In the genomic region with DNA sequence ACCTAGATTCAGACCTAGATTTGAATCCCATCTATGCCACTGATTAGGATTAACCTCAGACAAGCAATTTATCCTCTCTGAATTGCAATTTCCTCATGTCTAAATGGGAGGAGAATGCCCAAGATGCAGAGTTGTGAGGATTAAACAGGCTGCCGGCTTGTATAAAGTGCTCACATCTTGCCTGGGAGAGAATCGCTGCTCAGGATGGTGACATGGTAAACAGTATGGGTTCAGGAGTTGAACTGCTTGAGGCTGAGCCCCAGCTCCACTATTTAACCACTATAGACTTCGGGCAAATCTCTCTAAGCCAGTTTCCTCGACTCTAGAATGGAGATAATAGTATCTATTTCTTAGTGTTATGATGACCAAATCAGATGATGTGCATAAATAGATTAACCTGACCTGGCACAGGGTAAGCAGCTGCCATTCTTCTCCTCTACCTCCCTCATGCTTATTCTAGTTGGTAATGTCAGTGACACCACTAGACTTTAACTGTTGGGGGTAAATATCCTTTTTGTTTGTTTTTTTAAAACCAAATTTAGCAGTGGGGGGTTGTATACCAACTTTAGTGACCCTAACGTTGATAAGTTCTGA, we compare ENCODE assay signal across 9 cellular contexts. TPM values are rescaled to one million over a fixed set of nuclear protein-coding genes. Genes with fewer than 3 reads are reported as not detected.
DNase-seq lines count a peak whose midpoint lies in the region; ATAC-seq and TF ChIP-seq lines count a peak whose summit lies in the region.
"Had no signal": no experiment of that assay in that cellular context is flagged by ENCODE, and none has a peak within 500 bp of the region (broad histone marks: within the 10 kb centered on the region; RNA-seq: fewer than 3 reads in every experiment).

No MANE protein-coding gene starts in this region.

- H3K4me1 ChIP-seq in hepatocyte (ENCODE audit: insufficient read depth) = peaks cover 12% of the 10 kb centered on the region
- peaks cover 26 to 44% (median 30%) of the 10 kb centered on the region in 4 donors for H3K4me1 ChIP-seq in stomach

- H3K27me3 ChIP-seq in hepatocyte (no peaks in the 10 kb centered on the region), stomach (no peaks in the 10 kb centered on the region)

- peak overlapping the region; percentile 66 for H3K4me2 ChIP-seq in hepatocyte

- ATAC-seq in HG03139 (IDR thresholded peaks at IDR 0.05; ENCODE audit: unreplicated experiment) = no peak

- peak overlapping the region; percentile 18 for H2AFZ ChIP-seq in hepatocyte

- 30% methylated on average over 5 of the region's 5 CpGs for WGBS in hepatocyte (ENCODE audit: low lambda C conversion rate, missing lambda C conversion rate)
- WGBS in stomach, 5 donors = 5 to 13% (median 8%) methylated on average over 5 of the region's 5 CpGs

- no peak for TF ChIP-seq POLR2A in stomach (IDR thresholded peaks at IDR 0.05)

- TF ChIP-seq EP300 in stomach (IDR thresholded peaks at IDR 0.05) = no peak

- no peaks in the 10 kb centered on the region for H3K36me3 ChIP-seq in hepatocyte (replicated peaks; ENCODE audit: insufficient read depth, low read depth)
- H3K36me3 ChIP-seq in stomach = peaks cover 33 to 62% (median 55%) of the 10 kb centered on the region in 4 donors

- H3K9me3 ChIP-seq in hepatocyte (ENCODE audit: low read depth) (no peaks in the 10 kb centered on the region), stomach (no peaks in the 10 kb centered on the region)

- intact Hi-C loops in stomach (cut with DNase I; ENCODE audit: low total_unique reads) = no loop called here

- no peak for TF ChIP-seq CTCF in VCaP (conservative IDR thresholded peaks at IDR 0.05)
- TF ChIP-seq CTCF in hepatocyte (IDR thresholded peaks at IDR 0.05; ENCODE audit: poor library complexity) = no peak
- no peak for TF ChIP-seq CTCF in stomach (IDR thresholded peaks at IDR 0.05)

- H3K27ac ChIP-seq in VCaP (peak overlapping the region; percentile 88), hepatocyte (peak overlapping the region; percentile 36), stomach (peak overlapping the region; percentile 53 to 95 (median 92))

- DNase-seq in NOMO-1 treated with DMSO at 0.1 percent for 48 hours (lab: John Stamatoyannopoulos, UW; ENCODE audit: unreplicated experiment) (peak; percentile 31), NOMO-1 treated with dmso at 0.1 percent for 144 hours (lab: John Stamatoyannopoulos, UW; ENCODE audit: unreplicated experiment) (no peak), hepatocyte (ENCODE audit: low spot score) (no peak), stomach (no peak), occipital lobe (lab: John Stamatoyannopoulos, UW) (no peak), cerebellum (ENCODE audit: low spot score) (no peak)

- H3K79me2 ChIP-seq in hepatocyte = peaks cover 36% of the 10 kb centered on the region

- H4K20me1 ChIP-seq in hepatocyte (ENCODE audit: insufficient read depth, poor library complexity, severe bottlenecking) = peaks cover 12% of the 10 kb centered on the region

- H3K9me2 ChIP-seq in hepatocyte (replicated peaks; ENCODE audit: insufficient read depth) = no peaks in the 10 kb centered on the region

- H3K4me3 ChIP-seq in hepatocyte (no peak overlapping the region), stomach (peak overlapping the region; percentile 27 to 80 (median 70))

RNA-seq across cellular contexts. Expression of gene RPL27, which starts 0.7 kb away (rescaled TPM):
- total RNA-seq in hepatocyte (1,020 and 1,179 TPM in 2 replicates), stomach (1,000 to 10,000 TPM in 3 of 5 donors, 100 to 1,000 TPM in 2; 251 to 1,639 (median 1,099) TPM), occipital lobe (891 TPM), cerebellum (484 TPM)
- polyA plus RNA-seq in hepatocyte (580 and 602 TPM in 2 replicates), stomach (1,000 to 10,000 TPM; 2,693 to 4,199 (median 4,058) TPM)

RNA-seq across cellular contexts. Expression of gene IFI35, which starts 9.1 kb away (rescaled TPM):
- total RNA-seq in hepatocyte (14.4 and 18.4 TPM in 2 replicates), stomach (100 to 1,000 TPM in 1 of 5 donors, 10 to 100 TPM in 2, 1 to 10 TPM in 2; 4.0 to 145 (median 19.5) TPM), occipital lobe (2.5 TPM), cerebellum (2.0 TPM)
- polyA plus RNA-seq in hepatocyte (27.5 and 37.8 TPM in 2 replicates), stomach (10 to 100 TPM; 37.6 to 53.0 (median 46.4) TPM)

RNA-seq across cellular contexts. Expression of gene RUNDC1, which starts 17.1 kb away (rescaled TPM):
- total RNA-seq in hepatocyte (8.0 and 11.4 TPM in 2 replicates), stomach (10 to 100 TPM; 12.9 to 51.6 (median 15.2) TPM), occipital lobe (13.3 TPM), cerebellum (14.6 TPM)
- polyA plus RNA-seq in hepatocyte (19.6 and 20.3 TPM in 2 replicates), stomach (1 to 10 TPM; 5.8 to 7.1 (median 6.6) TPM)

RNA-seq across cellular contexts. Expression of gene PTGES3L, which starts 17.6 kb away (rescaled TPM):
- total RNA-seq in hepatocyte (0.64 and 2.4 TPM in 2 replicates), stomach (1 to 10 TPM in 3 of 5 donors, not detected in 2; 3.6 to 9.8 (median 8.3) TPM), occipital lobe (1.2 TPM), cerebellum (3.1 TPM)
- polyA plus RNA-seq in hepatocyte (0.40 and 0.73 TPM in 2 replicates), stomach (1 to 10 TPM in 2 of 3 donors, not detected in 1; 1.3 to 2.9 TPM)
- total RNA-seq: G401 had no signal

RNA-seq across cellular contexts. Expression of gene VAT1, which starts 24.7 kb away (rescaled TPM):
- total RNA-seq in hepatocyte (181 and 207 TPM in 2 replicates), stomach (10 to 100 TPM in 4 of 5 donors, 1 to 10 TPM in 1; 8.2 to 71.7 (median 55.8) TPM), occipital lobe (58.3 TPM), cerebellum (43.5 TPM)
- polyA plus RNA-seq in hepatocyte (219 and 251 TPM in 2 replicates), stomach (10 to 100 TPM; 26.5 to 73.6 (median 65.7) TPM)

Comparison
In these comparisons a context has a peak if more than half of its experiments do, and no peak if none do; other contexts are left out.
1. H3K27ac ChIP-seq: peak in every context shown above with its lines; median percentile 92 in stomach; 88 in VCaP; 36 in hepatocyte.